Comparison of ENCODE assay signal across 2 cellular contexts in genomic region chr3:138219255-138219654, GRCh38.
TF ChIP-seq lines count a peak whose summit lies in the region.

No MANE protein-coding gene starts in this region.

TF ChIP-seq in GM23338, 12 proteins besides CTCF, POLR2A, EP300 and RAD21:
- no peak for TF ChIP-seq ZNF462 (CRISPR knock-in tag; IDR thresholded peaks at IDR 0.05)
- TF ChIP-seq EZH2 (IDR thresholded peaks at IDR 0.05; ENCODE audit: low read depth, unreplicated experiment), result no peak
- TF ChIP-seq POLR2AphosphoS5 (IDR thresholded peaks at IDR 0.05; ENCODE audit: low read depth), result no peak
- no peak for TF ChIP-seq CREB1 (CRISPR knock-in tag; IDR thresholded peaks at IDR 0.05; ENCODE audit: low read depth)
- no peak for TF ChIP-seq ZNF114 (CRISPR knock-in tag; IDR thresholded peaks at IDR 0.05)
- TF ChIP-seq ETS1 (IDR thresholded peaks at IDR 0.05), result no peak
- TF ChIP-seq ZNF331 (CRISPR knock-in tag; IDR thresholded peaks at IDR 0.05; ENCODE audit: low read depth), result no peak
- TF ChIP-seq JUNB (IDR thresholded peaks at IDR 0.05; ENCODE audit: unreplicated experiment), result no peak
- no peak for TF ChIP-seq STAT1 (IDR thresholded peaks at IDR 0.05; ENCODE audit: unreplicated experiment)
- no peak for TF ChIP-seq REST (IDR thresholded peaks at IDR 0.05; ENCODE audit: unreplicated experiment)
- TF ChIP-seq NANOG (IDR thresholded peaks at IDR 0.05; ENCODE audit: borderline replicate concordance), result no peak

TF ChIP-seq in WTC11, 78 proteins besides CTCF, POLR2A, EP300 and RAD21 (continued from another document):
- no peak for TF ChIP-seq CDX4 (CRISPR knock-in tag; IDR thresholded peaks at IDR 0.05; ENCODE audit: borderline replicate concordance)
- no peak for TF ChIP-seq TCF7 (CRISPR knock-in tag; IDR thresholded peaks at IDR 0.05; ENCODE audit: low read depth)
- no peak for TF ChIP-seq ZNF263 (CRISPR knock-in tag; IDR thresholded peaks at IDR 0.05; ENCODE audit: low read depth)
- no peak for TF ChIP-seq MLX (CRISPR knock-in tag; IDR thresholded peaks at IDR 0.05)
- no peak for TF ChIP-seq ZNF396 (CRISPR knock-in tag; IDR thresholded peaks at IDR 0.05; ENCODE audit: borderline replicate concordance)
